ENCODE assay signal across 22 cellular contexts in the genomic region with DNA sequence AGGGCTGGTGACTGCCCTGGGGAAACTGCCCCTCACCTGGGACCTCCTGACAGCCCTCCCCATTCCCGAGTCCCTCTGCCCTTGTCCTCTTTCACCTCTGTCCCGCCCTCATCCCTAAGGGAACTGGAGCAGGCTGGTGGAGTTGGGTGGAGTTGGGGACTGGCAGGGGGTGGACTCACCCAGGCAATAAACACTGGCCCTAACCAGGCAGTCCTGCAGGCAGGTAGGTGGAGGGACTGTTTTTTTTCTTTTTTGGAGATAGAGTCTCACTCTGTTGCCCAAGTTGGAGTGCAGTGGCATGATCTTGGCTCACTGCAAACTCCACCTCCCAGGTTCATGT. TPM values are rescaled to one million over a fixed set of nuclear protein-coding genes. Genes with fewer than 3 reads are reported as not detected.
DNase-seq lines count a peak whose midpoint lies in the region; ATAC-seq, FAIRE-seq and TF ChIP-seq lines count a peak whose summit lies in the region.
"Had no signal": no experiment of that assay in that cellular context is flagged by ENCODE, and none has a peak within 500 bp of the region (broad histone marks: within the 10 kb centered on the region; RNA-seq: fewer than 3 reads in every experiment).

No MANE protein-coding gene starts in this region.

- CTCF ChIA-PET in IMR-90 (lab: Yijun Ruan, JAX): no interaction called here
- CTCF ChIA-PET in activated CD8-positive, alpha-beta T cell treated with anti-CD3 and anti-CD28 coated beads for 36 hours (lab: Charles Lee): no interaction called here
- CTCF ChIA-PET in MCF 10A (lab: Yijun Ruan, JAX): interaction anchor here (0.7 kb wide), 1 partner anchor 26 kb away, joined by 3 read pairs; no protein-coding TSS in a partner anchor

- no peak for FAIRE-seq in pancreas (lab: Jason Lieb, UNC)
- FAIRE-seq: HTR-8/SVneo had no signal

- H3K79me1 ChIP-seq in IMR-90 (ENCODE audit: low read depth in 1 of 2, low read length in 2 of 2): no peaks in the 10 kb centered on the region

- no CpG with 5 or more reads among the region's 2 CpGs for WGBS in IMR-90 (ENCODE audit: extremely low coverage in 2 of 2, insufficient read length in 1 of 2), 2 experiments
- 42 to 51% methylated on average over 2 of the region's 2 CpGs for WGBS in pancreas, 2 donors
- WGBS in gastroesophageal sphincter (ENCODE audit: low coverage in 1 of 2), 2 donors: 39 to 52% methylated on average over 2 of the region's 2 CpGs

- H2AK9ac ChIP-seq in IMR-90 (replicated peaks; ENCODE audit: low read depth, low read length, poor library complexity): no peak overlapping the region

- 0 out of 2 replicates have a peak overlapping the region, but pooled peaks have one; percentile 8 for H2BK120ac ChIP-seq in IMR-90 (ENCODE audit: low read depth, low read length)

- no peak overlapping the region for H3K9ac ChIP-seq in IMR-90 (ENCODE audit: low read depth, low read length)

- H3K4me1 Mint-ChIP-seq in activated CD8-positive, alpha-beta T cell treated with anti-CD3 and anti-CD28 coated beads for 36 hours (ENCODE audit: low read depth): no peaks in the 10 kb centered on the region
- peaks cover 6% of the 10 kb centered on the region for H3K4me1 Mint-ChIP-seq in MCF 10A (ENCODE audit: insufficient read depth, unreplicated experiment)
- H3K4me1 Mint-ChIP-seq: activated naive CD4-positive, alpha-beta T cell treated with anti-CD3 and anti-CD28 coated beads, Interleukin-2, amount 10 ng/mL, durations not matched to agents 7 days and 5 days had no signal

- H4K5ac ChIP-seq in IMR-90 (ENCODE audit: low read depth, low read length): no peak overlapping the region

- no peak overlapping the region for H3K4me2 ChIP-seq in IMR-90 (ENCODE audit: low read depth, low read length)

- intact Hi-C loops in IMR-90 (cut with micrococcal nuclease): no loop called here
- intact Hi-C loops in pancreas (cut with DNase I): no loop called here
- intact Hi-C loops in activated CD8-positive, alpha-beta T cell treated with anti-CD3 and anti-CD28 coated beads for 36 hours (cut with micrococcal nuclease): no loop called here
- intact Hi-C loops in MCF 10A (cut with micrococcal nuclease): no loop called here

- no peak overlapping the region for H4K91ac ChIP-seq in IMR-90 (ENCODE audit: insufficient read depth, low read depth, low read length)

- peaks cover 7% of the 10 kb centered on the region for H3K27me3 Mint-ChIP-seq in activated CD8-positive, alpha-beta T cell treated with anti-CD3 and anti-CD28 coated beads for 36 hours
- peaks cover 28% of the 10 kb centered on the region for H3K27me3 Mint-ChIP-seq in MCF 10A (ENCODE audit: insufficient read depth, unreplicated experiment)

- no peak overlapping the region for H3K14ac ChIP-seq in IMR-90 (replicated peaks; ENCODE audit: low read depth, low read length)

- H3K9me3 ChIP-seq in IMR-90 (ENCODE audit: control insufficient read depth, insufficient read depth, low read length) (no peaks in the 10 kb centered on the region), pancreas (no peaks in the 10 kb centered on the region), gastroesophageal sphincter (no peaks in the 10 kb centered on the region)
- H3K9me3 ChIP-seq: ovary, SJSA1 had no signal

- H3K27me3 ChIP-seq in IMR-90 (ENCODE audit: control insufficient read depth, insufficient read depth, low read length) (peaks cover 10% of the 10 kb centered on the region; the same call in 1 of the 2 replicates), pancreas (no peaks in the 10 kb centered on the region), gastroesophageal sphincter (peaks cover 88% of the 10 kb centered on the region)
- H3K27me3 ChIP-seq: ovary had no signal

- DNase-seq in IMR-90 (no peak), pancreas (no peak), MCF 10A (ENCODE audit: unreplicated experiment) (no peak)
- DNase-seq in activated CD8-positive, alpha-beta T cell treated with anti-CD3 and anti-CD28 coated beads for 36 hours: no peak
- DNase-seq: activated naive CD4-positive, alpha-beta T cell treated with anti-CD3 and anti-CD28 coated beads, Interleukin-2, amount 10 ng/mL, durations not matched to agents 7 days and 5 days; activated T-cell treated with anti-CD3 and anti-CD28 coated beads, Interleukin-2, amount 50 U/mL, for 72 hours; amygdala; NCI-H187; NCI-H226; ovary; stimulated activated CD4-positive, alpha-beta T cell treated with anti-CD3 and anti-CD28 coated beads, Interleukin-15, amount 100 ng/mL, for 24 hours; T-helper 1 cell had no signal

- no peaks in the 10 kb centered on the region for H3K9me3 Mint-ChIP-seq in activated CD8-positive, alpha-beta T cell treated with anti-CD3 and anti-CD28 coated beads for 36 hours
- H3K9me3 Mint-ChIP-seq in MCF 10A (ENCODE audit: unreplicated experiment): no peaks in the 10 kb centered on the region
- H3K9me3 Mint-ChIP-seq: activated naive CD4-positive, alpha-beta T cell treated with anti-CD3 and anti-CD28 coated beads, Interleukin-2, amount 10 ng/mL, durations not matched to agents 7 days and 5 days; activated T-cell treated with anti-CD3 and anti-CD28 coated beads, Interleukin-2, amount 50 U/mL, for 72 hours; natural killer cell treated with Interleukin-12 subunit alpha and Interleukin-12 subunit beta and Interleukin-15 and Interleukin-18, amount 100 ng/mL, for 72 hours; type B pancreatic cell had no signal

- TF ChIP-seq POLR2A in IMR-90 (IDR thresholded peaks at IDR 0.05; ENCODE audit: low read depth, low read length): no peak
- TF ChIP-seq POLR2A in gastroesophageal sphincter (IDR thresholded peaks at IDR 0.05): no peak

- H2AK5ac ChIP-seq in IMR-90 (ENCODE audit: low read depth, low read length): peak overlapping the region; percentile 15; the same call in 1 of the 2 replicates

- no peak overlapping the region for H3K18ac ChIP-seq in IMR-90 (ENCODE audit: low read depth, low read length)

- no peak overlapping the region for H3K27ac ChIP-seq in IMR-90 (ENCODE audit: insufficient read depth, low read length)
- peak overlapping the region in 3 of 4 donors; percentile 16 to 57 (median 23) for H3K27ac ChIP-seq in pancreas
- no peak overlapping the region for H3K27ac ChIP-seq in gastroesophageal sphincter
- H3K27ac ChIP-seq: ovary, SJSA1 had no signal

- H3K4ac ChIP-seq in IMR-90 (ENCODE audit: low read depth, low read length): peak overlapping the region; percentile 50

- no peak for TF ChIP-seq EP300 in gastroesophageal sphincter (IDR thresholded peaks at IDR 0.05)

- ATAC-seq in IMR-90 (ENCODE audit: low read depth) (no peak), esophagus mucosa (peak; percentile 36), pancreas (peak; percentile 24 to 40 (median 31)), gastroesophageal sphincter (no peak)
- no peak for ATAC-seq in activated CD8-positive, alpha-beta T cell treated with anti-CD3 and anti-CD28 coated beads for 36 hours
- ATAC-seq: activated T-cell treated with anti-CD3 and anti-CD28 coated beads, Interleukin-2, amount 50 U/mL, for 72 hours; right cardiac atrium had no signal

- BruUV-seq in IMR-90 (replicated peaks; lab: Mats Ljungman, UMichigan) (no TSS peak), MCF 10A (replicated peaks; lab: Mats Ljungman, UMichigan) (no TSS peak)

- in situ Hi-C loops in IMR-90 (cut with MboI; ENCODE audit: low sequenced_read_pairs): no loop called here

- no peaks in the 10 kb centered on the region for H3K36me3 Mint-ChIP-seq in activated CD8-positive, alpha-beta T cell treated with anti-CD3 and anti-CD28 coated beads for 36 hours (ENCODE audit: low read depth)
- H3K36me3 Mint-ChIP-seq in MCF 10A (ENCODE audit: insufficient read depth, unreplicated experiment): no peaks in the 10 kb centered on the region
- H3K36me3 Mint-ChIP-seq: activated naive CD4-positive, alpha-beta T cell treated with anti-CD3 and anti-CD28 coated beads, Interleukin-2, amount 10 ng/mL, durations not matched to agents 7 days and 5 days; natural killer cell treated with Interleukin-12 subunit alpha and Interleukin-12 subunit beta and Interleukin-15 and Interleukin-18, amount 100 ng/mL, for 72 hours; type B pancreatic cell had no signal

- H3K4me3 Mint-ChIP-seq in activated CD8-positive, alpha-beta T cell treated with anti-CD3 and anti-CD28 coated beads for 36 hours: no peak overlapping the region
- no peak overlapping the region for H3K4me3 Mint-ChIP-seq in MCF 10A (ENCODE audit: unreplicated experiment)
- H3K4me3 Mint-ChIP-seq: activated naive CD4-positive, alpha-beta T cell treated with anti-CD3 and anti-CD28 coated beads, Interleukin-2, amount 10 ng/mL, durations not matched to agents 7 days and 5 days; activated T-cell treated with anti-CD3 and anti-CD28 coated beads, Interleukin-2, amount 50 U/mL, for 72 hours; natural killer cell treated with Interleukin-12 subunit alpha and Interleukin-12 subunit beta and Interleukin-15 and Interleukin-18, amount 100 ng/mL, for 72 hours; type B pancreatic cell had no signal

- POLR2A ChIA-PET in IMR-90 (lab: Charles Lee; ENCODE audit: unreplicated experiment) (no interaction called here), MCF 10A (lab: Yijun Ruan, JAX) (interaction anchor here (0.8 kb wide), 1 partner anchor 52 kb away, joined by 3 read pairs; no protein-coding TSS in a partner anchor)
- POLR2A ChIA-PET in activated CD8-positive, alpha-beta T cell treated with anti-CD3 and anti-CD28 coated beads for 36 hours (lab: Charles Lee): interaction anchor here (1.4 kb wide), 1 partner anchor 103 kb away, joined by 3 read pairs; no protein-coding TSS in a partner anchor

- H2AFZ ChIP-seq in IMR-90 (replicated peaks; ENCODE audit: low read length, poor library complexity): no peak overlapping the region

- H3K36me3 ChIP-seq in IMR-90 (ENCODE audit: control insufficient read depth, insufficient read depth, low read length) (no peaks in the 10 kb centered on the region), pancreas (no peaks in the 10 kb centered on the region), gastroesophageal sphincter (no peaks in the 10 kb centered on the region)
- H3K36me3 ChIP-seq: ovary, SJSA1 had no signal

- dilution Hi-C loops in IMR-90 (cut with HindIII; ENCODE audit: low sequenced_read_pairs, unreplicated experiment): no loop called here

- H3K56ac ChIP-seq in IMR-90 (ENCODE audit: extremely low read depth, insufficient read depth, low read length): no peak overlapping the region

- H3K4me3 ChIP-seq in IMR-90 (ENCODE audit: insufficient read depth, low read depth, low read length): no peak overlapping the region
- no peak overlapping the region for H3K4me3 ChIP-seq in pancreas
- H3K4me3 ChIP-seq in gastroesophageal sphincter: no peak overlapping the region
- H3K4me3 ChIP-seq: ovary, SJSA1 had no signal

- peaks cover 10% of the 10 kb centered on the region; the same call in 1 of the 2 replicates for H3K9me1 ChIP-seq in IMR-90 (ENCODE audit: insufficient read depth, low read length)

- H2BK5ac ChIP-seq in IMR-90 (ENCODE audit: low read depth, low read length, poor library complexity, severe bottlenecking): no peak overlapping the region

- H3K27ac Mint-ChIP-seq in activated CD8-positive, alpha-beta T cell treated with anti-CD3 and anti-CD28 coated beads for 36 hours: no peak overlapping the region
- no peak overlapping the region for H3K27ac Mint-ChIP-seq in MCF 10A (ENCODE audit: low read depth, unreplicated experiment)
- H3K27ac Mint-ChIP-seq: activated naive CD4-positive, alpha-beta T cell treated with anti-CD3 and anti-CD28 coated beads, Interleukin-2, amount 10 ng/mL, durations not matched to agents 7 days and 5 days; activated T-cell treated with anti-CD3 and anti-CD28 coated beads, Interleukin-2, amount 50 U/mL, for 72 hours; natural killer cell treated with Interleukin-12 subunit alpha and Interleukin-12 subunit beta and Interleukin-15 and Interleukin-18, amount 100 ng/mL, for 72 hours had no signal

- no peak overlapping the region for H2BK20ac ChIP-seq in IMR-90 (ENCODE audit: low read depth, low read length)

- no peak for TF ChIP-seq RAD21 in IMR-90 (IDR thresholded peaks at IDR 0.05; ENCODE audit: low read length)

- H4K8ac ChIP-seq in IMR-90 (ENCODE audit: low read depth in 2 of 2, low read length in 2 of 2): no peak overlapping the region

- H3K4me1 ChIP-seq in IMR-90 (ENCODE audit: control insufficient read depth, insufficient read depth, low read length): peaks cover 9% of the 10 kb centered on the region; the same call in 1 of the 2 replicates
- H3K4me1 ChIP-seq in pancreas: no peaks in the 10 kb centered on the region
- no peaks in the 10 kb centered on the region for H3K4me1 ChIP-seq in gastroesophageal sphincter

- no peak overlapping the region; the same call in 2 of the 3 replicates for H2BK15ac ChIP-seq in IMR-90 (ENCODE audit: low read depth, low read length)

- H4K20me1 ChIP-seq in IMR-90 (ENCODE audit: insufficient read depth, low read length): no peaks in the 10 kb centered on the region; the same call in 1 of the 2 replicates

- TF ChIP-seq CTCF in IMR-90 (conservative IDR thresholded peaks at IDR 0.05; ENCODE audit: low read depth, low read length) (no peak), pancreas (IDR thresholded peaks at IDR 0.05) (no peak), gastroesophageal sphincter (IDR thresholded peaks at IDR 0.05) (no peak), MCF 10A (IDR thresholded peaks at IDR 0.05; ENCODE audit: unreplicated experiment) (no peak)
- TF ChIP-seq CTCF in activated CD8-positive, alpha-beta T cell treated with anti-CD3 and anti-CD28 coated beads for 36 hours (IDR thresholded peaks at IDR 0.05): no peak

- H3K23ac ChIP-seq in IMR-90 (ENCODE audit: low read depth, low read length): no peak overlapping the region

RNA-seq across cellular contexts. Expression of gene GCGR, which starts 11.7 kb away (rescaled TPM):
- not detected in 2 replicates for total RNA-seq in IMR-90 (2012; rRNA removed)
- not detected in 2 replicates for polyA plus RNA-seq in IMR-90 (2012; rRNA removed)
- not detected in 2 replicates for polyA plus RNA-seq in IMR-90 (2012; cell fraction: cytosol; rRNA removed)
- 0.05 TPM in 1 of 2 replicates, not detected in the other for polyA plus RNA-seq in IMR-90 (2012; cell fraction: nucleus; rRNA removed; ENCODE audit: low replicate concordance)
- total RNA-seq in esophagus mucosa: 0.08 TPM
- total RNA-seq in pancreas: 1 to 10 TPM in 2 of 6 donors, under 1 TPM in 3, not detected in 1; 0.28 to 2.1 (median 0.79) TPM
- 10 to 100 TPM in 1 of 2 donors, 1 to 10 TPM in 1; 7.3 to 22.7 TPM for polyA plus RNA-seq in pancreas
- not detected for total RNA-seq in activated CD8-positive, alpha-beta T cell treated with anti-CD3 and anti-CD28 coated beads for 36 hours
- total RNA-seq in gastroesophageal sphincter: under 1 TPM in 1 of 4 donors, not detected in 3; 0.47 TPM
- total RNA-seq in MCF 10A (2022): not detected in 2 replicates
- total RNA-seq: Daoy; natural killer cell treated with Interleukin-12 subunit alpha and Interleukin-12 subunit beta and Interleukin-15 and Interleukin-18, amount 100 ng/mL, for 72 hours; ovary; right cardiac atrium; SJSA1 had no signal
- polyA plus RNA-seq: BJ, ovary, right cardiac atrium had no signal

RNA-seq across cellular contexts. Expression of gene MCRIP1, which starts 17.5 kb away (rescaled TPM):
- 56.5 and 58.9 TPM in 2 replicates for total RNA-seq in IMR-90 (2012; rRNA removed)
- polyA plus RNA-seq in IMR-90 (2012; rRNA removed): 164 and 196 TPM in 2 replicates
- polyA plus RNA-seq in IMR-90 (2012; cell fraction: cytosol; rRNA removed): 183 and 249 TPM in 2 replicates
- polyA plus RNA-seq in IMR-90 (2012; cell fraction: nucleus; rRNA removed; ENCODE audit: low replicate concordance): 144 and 276 TPM in 2 replicates
- total RNA-seq in esophagus mucosa: 18.7 TPM
- total RNA-seq in pancreas: 10 to 100 TPM; 28.9 to 64.0 (median 50.2) TPM
- polyA plus RNA-seq in pancreas: 100 to 1,000 TPM; 133 to 203 TPM
- 10 to 100 TPM; 55.1 to 56.5 TPM for total RNA-seq in activated CD8-positive, alpha-beta T cell treated with anti-CD3 and anti-CD28 coated beads for 36 hours
- 100 to 1,000 TPM in 1 of 4 donors, 10 to 100 TPM in 3; 70.4 to 131 (median 85.9) TPM for total RNA-seq in gastroesophageal sphincter
- total RNA-seq in MCF 10A (2022): 35.6 and 39.2 TPM in 2 replicates

RNA-seq across cellular contexts. Expression of gene PPP1R27, which starts 19.2 kb away (rescaled TPM):
- not detected in 2 replicates for total RNA-seq in IMR-90 (2012; rRNA removed)
- 0.20 and 0.21 TPM in 2 replicates for polyA plus RNA-seq in IMR-90 (2012; rRNA removed)
- 0.09 TPM in 1 of 2 replicates, not detected in the other for polyA plus RNA-seq in IMR-90 (2012; cell fraction: cytosol; rRNA removed)
- polyA plus RNA-seq in IMR-90 (2012; cell fraction: nucleus; rRNA removed; ENCODE audit: low replicate concordance): 0.56 and 0.97 TPM in 2 replicates
- total RNA-seq in esophagus mucosa: 0.24 TPM
- total RNA-seq in pancreas: under 1 TPM in 1 of 6 donors, not detected in 5; 0.19 TPM
- polyA plus RNA-seq in pancreas: 1 to 10 TPM; 1.1 to 1.5 TPM
- total RNA-seq in activated CD8-positive, alpha-beta T cell treated with anti-CD3 and anti-CD28 coated beads for 36 hours: not detected
- not detected for total RNA-seq in gastroesophageal sphincter
- total RNA-seq in MCF 10A (2022): 0.29 TPM in 1 of 2 replicates, not detected in the other
- total RNA-seq: activated T-cell treated with anti-CD3 and anti-CD28 coated beads, Interleukin-2, amount 50 U/mL, for 72 hours; Daoy; mesenteric fat pad; natural killer cell treated with Interleukin-12 subunit alpha and Interleukin-12 subunit beta and Interleukin-15 and Interleukin-18, amount 100 ng/mL, for 72 hours; ovary; SJSA1 had no signal
- polyA plus RNA-seq: BJ, right cardiac atrium had no signal

RNA-seq across cellular contexts. Expression of gene P4HB, which starts 44.7 kb away (rescaled TPM):
- total RNA-seq in IMR-90 (2012; rRNA removed) (917 and 932 TPM in 2 replicates), esophagus mucosa (812 TPM), pancreas (1,000 to 10,000 TPM; 1,057 to 2,130 (median 1,556) TPM), gastroesophageal sphincter (100 to 1,000 TPM; 257 to 365 (median 324) TPM), MCF 10A (2022) (894 and 1,111 TPM in 2 replicates)
- polyA plus RNA-seq in IMR-90 (2012; rRNA removed) (530 and 599 TPM in 2 replicates), pancreas (1,000 to 10,000 TPM in 1 of 2 donors, 100 to 1,000 TPM in 1; 876 to 1,399 TPM)
- 309 and 642 TPM in 2 replicates for polyA plus RNA-seq in IMR-90 (2012; cell fraction: cytosol; rRNA removed)
- 287 and 329 TPM in 2 replicates for polyA plus RNA-seq in IMR-90 (2012; cell fraction: nucleus; rRNA removed; ENCODE audit: low replicate concordance)
- total RNA-seq in activated CD8-positive, alpha-beta T cell treated with anti-CD3 and anti-CD28 coated beads for 36 hours: 100 to 1,000 TPM; 408 to 434 TPM

RNA-seq across cellular contexts. Expression of gene ARHGDIA, which starts 55.5 kb away (rescaled TPM):
- total RNA-seq in IMR-90 (2012; rRNA removed) (62.7 and 77.2 TPM in 2 replicates), esophagus mucosa (300 TPM), pancreas (100 to 1,000 TPM in 5 of 6 donors, 10 to 100 TPM in 1; 99.5 to 170 (median 160) TPM), gastroesophageal sphincter (100 to 1,000 TPM; 120 to 219 (median 169) TPM), MCF 10A (2022) (271 and 324 TPM in 2 replicates)
- polyA plus RNA-seq in IMR-90 (2012; rRNA removed) (324 and 362 TPM in 2 replicates), pancreas (100 to 1,000 TPM; 157 to 225 TPM)
- 214 and 386 TPM in 2 replicates for polyA plus RNA-seq in IMR-90 (2012; cell fraction: cytosol; rRNA removed)
- 425 and 839 TPM in 2 replicates for polyA plus RNA-seq in IMR-90 (2012; cell fraction: nucleus; rRNA removed; ENCODE audit: low replicate concordance)
- 100 to 1,000 TPM; 450 to 470 TPM for total RNA-seq in activated CD8-positive, alpha-beta T cell treated with anti-CD3 and anti-CD28 coated beads for 36 hours

Comparison
In these comparisons a context has a peak if more than half of its experiments do, and no peak if none do; other contexts are left out.
1. ATAC-seq: peak in esophagus mucosa (single experiment) and pancreas (4 of 4); none in IMR-90 (single experiment), activated CD8-positive, alpha-beta T cell treated with anti-CD3 and anti-CD28 coated beads for 36 hours (single experiment) and gastroesophageal sphincter (single experiment).
2. H3K27ac ChIP-seq: peak in pancreas (3 of 4); none in IMR-90 (single experiment) and gastroesophageal sphincter (0 of 4).